Comparison of ENCODE assay signal across 1 cellular context in genomic region chr13:73110814-73111213, GRCh38.
TF ChIP-seq lines count a peak whose summit lies in the region.

No MANE protein-coding gene starts in this region.

TF ChIP-seq in HepG2, 621 proteins besides CTCF, POLR2A, EP300 and RAD21 (continued from another document):
- TF ChIP-seq TFDP2 (CRISPR knock-in tag; IDR thresholded peaks at IDR 0.05) (no peak), MYC (CRISPR knock-in tag; IDR thresholded peaks at IDR 0.05; ENCODE audit: borderline replicate concordance) (no peak), SP5 (CRISPR knock-in tag; IDR thresholded peaks at IDR 0.05; ENCODE audit: borderline replicate concordance, low read depth) (no peak), PAX8 (CRISPR knock-in tag; IDR thresholded peaks at IDR 0.05; ENCODE audit: borderline replicate concordance) (no peak), SRSF4 (IDR thresholded peaks at IDR 0.05; ENCODE audit: low read depth, low read length, poor library complexity, severe bottlenecking) (no peak), ELF1 (CRISPR knock-in tag; IDR thresholded peaks at IDR 0.05) (no peak), CCDC6 (CRISPR knock-in tag; IDR thresholded peaks at IDR 0.05) (no peak), MTF2 (CRISPR knock-in tag; IDR thresholded peaks at IDR 0.05; ENCODE audit: borderline replicate concordance) (no peak), AGO2 (optimal IDR thresholded peaks at IDR 0.05; ENCODE audit: low read depth, low read length) (no peak), XRCC5 (optimal IDR thresholded peaks at IDR 0.05; ENCODE audit: low read length) (no peak), MIXL1 (CRISPR knock-in tag; IDR thresholded peaks at IDR 0.05) (no peak), ZNF318 (CRISPR knock-in tag; IDR thresholded peaks at IDR 0.05) (no peak), ZNF546 (CRISPR knock-in tag; conservative IDR thresholded peaks at IDR 0.05) (no peak)
TF ChIP-seq in HepG2: peak in this region for 0.
